ENCODE assay signal across 1 cellular context in genomic region chr10:31927597-31928530, GRCh38.
TF ChIP-seq lines count a peak whose summit lies in the region.

No MANE protein-coding gene starts in this region.

TF ChIP-seq in K562, 482 proteins besides CTCF, POLR2A, EP300 and RAD21 (continued from another document and continues in another):
- 0 out of 2 replicates have a peak, but pooled peaks have one; percentile 29 for TF ChIP-seq NKRF (IDR thresholded peaks at IDR 0.05; ENCODE audit: borderline replicate concordance)
- TF ChIP-seq POLR2H (tag; IDR thresholded peaks at IDR 0.05; ENCODE audit: low read depth), result no peak
- TF ChIP-seq JUND (IDR thresholded peaks at IDR 0.05; ENCODE audit: borderline replicate concordance, low read depth, low read length), result 0 out of 2 replicates have a peak, but pooled peaks have one; percentile 14
- TF ChIP-seq JUND (tag; IDR thresholded peaks at IDR 0.05; ENCODE audit: borderline replicate concordance, low read depth, low read length), result no peak; the same call in 2 of the 3 replicates
- TF ChIP-seq HINFP (tag; conservative IDR thresholded peaks at IDR 0.05; ENCODE audit: low read depth), result no peak
- TF ChIP-seq BCLAF1 (IDR thresholded peaks at IDR 0.05; ENCODE audit: borderline replicate concordance in 1 of 2, control insufficient read depth in 1 of 2, low read depth in 2 of 2, low read length in 1 of 2), result no peak
- TF ChIP-seq CC2D1A (IDR thresholded peaks at IDR 0.05), result no peak
- TF ChIP-seq RUNX1 (IDR thresholded peaks at IDR 0.05; ENCODE audit: low read depth), result no peak
- no peak for TF ChIP-seq EHMT2 (IDR thresholded peaks at IDR 0.05)
- no peak for TF ChIP-seq HDAC6 (IDR thresholded peaks at IDR 0.05; ENCODE audit: low read depth, low read length)
- no peak for TF ChIP-seq MEF2A (IDR thresholded peaks at IDR 0.05; ENCODE audit: control insufficient read depth, low read depth, low read length)
- no peak for TF ChIP-seq TEAD2 (tag; IDR thresholded peaks at IDR 0.05)
- peak; percentile 35 for TF ChIP-seq CTCFL (IDR thresholded peaks at IDR 0.05; ENCODE audit: borderline replicate concordance, insufficient read depth, low read depth, low read length, poor library complexity, severe bottlenecking)
- TF ChIP-seq MXI1 (IDR thresholded peaks at IDR 0.05; ENCODE audit: low read depth, low read length), result no peak
- no peak for TF ChIP-seq ZNF583 (CRISPR knock-in tag; IDR thresholded peaks at IDR 0.05)
- no peak for TF ChIP-seq MIER1 (IDR thresholded peaks at IDR 0.05; ENCODE audit: low read depth)
- TF ChIP-seq UBTF (IDR thresholded peaks at IDR 0.05; ENCODE audit: borderline replicate concordance in 1 of 2, low read depth in 2 of 2, low read length in 2 of 2), result no peak
- TF ChIP-seq PHTF2 (CRISPR knock-in tag; IDR thresholded peaks at IDR 0.05), result no peak
- no peak for TF ChIP-seq ZNF23 (CRISPR knock-in tag; IDR thresholded peaks at IDR 0.05)
- no peak for TF ChIP-seq GTF2F1 (IDR thresholded peaks at IDR 0.05; ENCODE audit: low read depth, low read length)
- TF ChIP-seq KLF10 (CRISPR knock-in tag; IDR thresholded peaks at IDR 0.05), result no peak
- TF ChIP-seq THRAP3 (IDR thresholded peaks at IDR 0.05; ENCODE audit: borderline replicate concordance), result no peak
- no peak for TF ChIP-seq PHB (CRISPR knock-in tag; IDR thresholded peaks at IDR 0.05)
- TF ChIP-seq PTBP1 (IDR thresholded peaks at IDR 0.05; ENCODE audit: low read depth, low read length), result no peak
- TF ChIP-seq BHLHE40 (IDR thresholded peaks at IDR 0.05; ENCODE audit: low read length), result no peak
- TF ChIP-seq NFIX (CRISPR knock-in tag; IDR thresholded peaks at IDR 0.05; ENCODE audit: low read depth), result no peak
- peak in 1 of 2 experiments; percentile 27; a peak in 1 of 4 replicates for TF ChIP-seq TRIM24 (IDR thresholded peaks at IDR 0.05)
- no peak for TF ChIP-seq NR4A1 (CRISPR knock-in tag; IDR thresholded peaks at IDR 0.05)
- TF ChIP-seq NR4A1 (tag; IDR thresholded peaks at IDR 0.05), result no peak
- TF ChIP-seq ZC3H4 (CRISPR knock-in tag; IDR thresholded peaks at IDR 0.05; ENCODE audit: borderline replicate concordance), result no peak
- no peak for TF ChIP-seq PHF21A (IDR thresholded peaks at IDR 0.05; ENCODE audit: borderline replicate concordance, low read depth)
- no peak for TF ChIP-seq IRF1 (CRISPR knock-in tag; IDR thresholded peaks at IDR 0.05; ENCODE audit: borderline replicate concordance)
- no peak for TF ChIP-seq SETDB1 (IDR thresholded peaks at IDR 0.05; ENCODE audit: low read length)
- TF ChIP-seq NR1H2 (CRISPR knock-in tag; IDR thresholded peaks at IDR 0.05), result no peak
- no peak for TF ChIP-seq EWSR1 (IDR thresholded peaks at IDR 0.05; ENCODE audit: borderline replicate concordance, low read depth, partially characterized antibody)
- TF ChIP-seq PHF8 (IDR thresholded peaks at IDR 0.05; ENCODE audit: borderline replicate concordance, low read length), result no peak
- no peak for TF ChIP-seq ZNF280A (IDR thresholded peaks at IDR 0.05; ENCODE audit: low read depth, partially characterized antibody)
- no peak for TF ChIP-seq SFPQ (IDR thresholded peaks at IDR 0.05; ENCODE audit: low read depth, low read length)
- TF ChIP-seq BRD4 (IDR thresholded peaks at IDR 0.05), result no peak
- no peak for TF ChIP-seq JUNB (CRISPR knock-in tag; conservative IDR thresholded peaks at IDR 0.05)
- TF ChIP-seq ZNF174 (CRISPR knock-in tag; IDR thresholded peaks at IDR 0.05), result no peak
- TF ChIP-seq PBX2 (CRISPR knock-in tag; IDR thresholded peaks at IDR 0.05; ENCODE audit: low read depth), result no peak
- TF ChIP-seq PBX2 (tag; conservative IDR thresholded peaks at IDR 0.05; ENCODE audit: low read depth), result no peak
- no peak for TF ChIP-seq GABPB2 (CRISPR knock-in tag; conservative IDR thresholded peaks at IDR 0.05)
- no peak for TF ChIP-seq ZNF76 (CRISPR knock-in tag; IDR thresholded peaks at IDR 0.05; ENCODE audit: borderline replicate concordance)
- no peak for TF ChIP-seq SP2 (IDR thresholded peaks at IDR 0.05; ENCODE audit: extremely low read depth, low read depth, low read length, poor library complexity, severe bottlenecking)
